Comparison of ENCODE assay signal across 11 cellular contexts in genomic region chr5:36710039-36710438, GRCh38.
"Had no signal": no experiment of that assay in that cellular context is flagged by ENCODE, and none has a peak within 500 bp of the region (broad histone marks: within the 10 kb centered on the region; RNA-seq: fewer than 3 reads in every experiment).

No MANE protein-coding gene starts in this region.

- H3K9me3 ChIP-seq: HAP-1 had no signal

- H3K9ac ChIP-seq: GM23248 had no signal

- FAIRE-seq: H1, H54 had no signal

- H3K4me1 ChIP-seq: HAP-1 had no signal

- H3K4me2 ChIP-seq: GM23338 had no signal

- H3K4me3 ChIP-seq: GM23248, GM23338, HAP-1 had no signal

- ATAC-seq: GM23338, HCT116 had no signal

- DNase-seq: GM23248, GOT3, H7, H9, HCEC 1CT, HFFc6 had no signal

- H3K36me3 ChIP-seq: HAP-1 had no signal

- H3K27ac ChIP-seq: GM23248 had no signal

- H2AFZ ChIP-seq: GM23248, GM23338 had no signal
